Comparison of ENCODE assay signal across 25 cellular contexts in the genomic region with DNA sequence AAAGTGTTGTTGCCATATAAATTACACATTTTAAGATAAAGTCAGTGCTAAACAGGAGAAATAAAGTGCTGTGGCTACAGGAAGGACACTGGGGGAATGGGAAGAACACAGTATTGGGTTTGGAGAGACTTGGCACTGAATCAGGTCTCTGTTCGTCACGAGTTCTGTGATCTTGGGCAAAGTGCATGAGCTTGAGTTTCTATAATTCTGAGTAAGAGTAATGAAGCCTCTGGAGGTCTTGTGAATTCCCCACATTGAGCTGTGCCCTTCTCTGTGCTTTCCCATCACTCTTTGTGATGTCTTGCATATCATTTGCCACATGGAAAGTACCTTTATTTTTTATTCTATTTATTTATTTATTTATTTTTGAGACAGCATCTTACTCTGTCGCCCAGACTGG. TPM values are rescaled to one million over a fixed set of nuclear protein-coding genes. Genes with fewer than 3 reads are reported as not detected.
DNase-seq lines count a peak whose midpoint lies in the region; ATAC-seq and TF ChIP-seq lines count a peak whose summit lies in the region.
"Had no signal": no experiment of that assay in that cellular context is flagged by ENCODE, and none has a peak within 500 bp of the region (broad histone marks: within the 10 kb centered on the region; RNA-seq: fewer than 3 reads in every experiment).

No MANE protein-coding gene starts in this region.

- H3K4me1 ChIP-seq in OCI-LY3 (ENCODE audit: low read length) (peaks cover 4% of the 10 kb centered on the region; the same call in 1 of the 2 replicates), colonic mucosa (no peaks in the 10 kb centered on the region)
- H3K4me1 ChIP-seq: breast epithelium, heart left ventricle, psoas muscle, stomach, transverse colon had no signal

- H2AFZ ChIP-seq in OCI-LY3 (ENCODE audit: low read depth, low read length) = peak overlapping the region; percentile 2; the same call in 1 of the 2 replicates

- no peaks in the 10 kb centered on the region for H4K20me1 ChIP-seq in OCI-LY3 (ENCODE audit: insufficient read depth, low read length)

- no peaks in the 10 kb centered on the region for H3K36me3 ChIP-seq in OCI-LY3 (replicated peaks; ENCODE audit: low read depth, low read length)
- no peaks in the 10 kb centered on the region for H3K36me3 ChIP-seq in colonic mucosa
- H3K36me3 ChIP-seq: breast epithelium, heart left ventricle, stomach, transverse colon had no signal

- DNase-seq in GM20000 (ENCODE audit: low spot score) (peak; percentile 27), renal cortical epithelial cell (ENCODE audit: low read depth) (peak; percentile 42), DMS114 treated with DMSO at 0.1 percent for 48 hours (lab: John Stamatoyannopoulos, UW; ENCODE audit: unreplicated experiment) (no peak), colonic mucosa (no peak)
- DNase-seq: activated CD4-positive, alpha-beta T cell treated with anti-CD3 and anti-CD28 coated beads, Interleukin-2, amount 10 ng/mL, durations not matched to agents 24 days and 14 days; activated effector memory CD4-positive, alpha-beta T cell treated with Interleukin-2 at 50 U/mL for 16 hours; CD4-positive, alpha-beta memory T cell; DMS153; heart left ventricle; KG1; left ventricle myocardium superior; mucosa of descending colon; NCI-H1694 treated with DMSO at 0.1 percent for 48 hours; NCI-H748 treated with DMSO at 0.1 percent for 48 hours; OCI-M1; psoas muscle; SHP77; small intestine; stomach; transverse colon had no signal

- H3K9me3 ChIP-seq in OCI-LY3 (ENCODE audit: insufficient read depth, low read length) (no peaks in the 10 kb centered on the region), colonic mucosa (no peaks in the 10 kb centered on the region)
- H3K9me3 ChIP-seq: breast epithelium, heart left ventricle, mucosa of descending colon, psoas muscle, stomach, transverse colon had no signal

- H3K27ac ChIP-seq in OCI-LY3 (ENCODE audit: low read length) (no peak overlapping the region), colonic mucosa (no peak overlapping the region)
- H3K27ac ChIP-seq: breast epithelium, heart left ventricle, psoas muscle, stomach, transverse colon had no signal

- intact Hi-C loops in colonic mucosa (cut with DNase I) = no loop called here

- ATAC-seq in GM18511 (IDR thresholded peaks at IDR 0.05; ENCODE audit: unreplicated experiment) (peak; percentile 67), GM19324 (IDR thresholded peaks at IDR 0.05; ENCODE audit: low FRiP score, unreplicated experiment) (no peak)
- ATAC-seq: HCT116, heart left ventricle, left ventricle myocardium superior, mucosa of descending colon, psoas muscle had no signal

- H3K27me3 ChIP-seq in OCI-LY3 (ENCODE audit: low read depth, low read length) (no peaks in the 10 kb centered on the region), colonic mucosa (no peaks in the 10 kb centered on the region)
- H3K27me3 ChIP-seq: breast epithelium, heart left ventricle, stomach, transverse colon had no signal

- no peaks in the 10 kb centered on the region for H3K79me2 ChIP-seq in OCI-LY3 (ENCODE audit: low read length)

- peak overlapping the region; percentile 6; the same call in 1 of the 2 replicates for H3K4me2 ChIP-seq in OCI-LY3 (ENCODE audit: low read length)

- TF ChIP-seq CTCF in GM20000 (IDR thresholded peaks at IDR 0.05; ENCODE audit: extremely low read depth, missing control alignments) = no peak
- no peak for TF ChIP-seq CTCF in OCI-LY3 (IDR thresholded peaks at IDR 0.05; ENCODE audit: low read depth, low read length)
- no peak for TF ChIP-seq CTCF in colonic mucosa (IDR thresholded peaks at IDR 0.05)

- H3K4me3 ChIP-seq in OCI-LY3 (ENCODE audit: low read length) (no peak overlapping the region), colonic mucosa (no peak overlapping the region)
- H3K4me3 ChIP-seq: breast epithelium, heart left ventricle, mucosa of descending colon, psoas muscle, stomach, transverse colon had no signal

- H3K9ac ChIP-seq in OCI-LY3 (ENCODE audit: low read length) (no peak overlapping the region), colonic mucosa (ENCODE audit: low read depth in 2 of 2, low read length in 2 of 2) (no peak overlapping the region)

RNA-seq across cellular contexts. Expression of a gene that starts 16.8 kb away (rescaled TPM):
- total RNA-seq in renal cortical epithelial cell (25,091 and 26,411 TPM in 2 replicates), colonic mucosa (1,000 to 10,000 TPM; 7,049 to 8,990 TPM)

Comparison
In these comparisons a context has a peak if more than half of its experiments do, and no peak if none do; other contexts are left out.
1. DNase-seq: peak in GM20000 (single experiment) and renal cortical epithelial cell (single experiment); none in DMS114 treated with DMSO at 0.1 percent for 48 hours (single experiment) and colonic mucosa (single experiment).